ENCODE assay signal across 1 cellular context in genomic region chr12:55719371-55719770, GRCh38.
A peak's percentile ranks its signal among the peaks of the same experiment; 100 is the strongest.
TF ChIP-seq lines count a peak whose summit lies in the region.

No MANE protein-coding gene starts in this region.

TF ChIP-seq in HepG2, 621 proteins besides CTCF, POLR2A, EP300 and RAD21:
- 0 out of 2 replicates have a peak, but pooled peaks have one; percentile 23 for TF ChIP-seq ZFP91 (CRISPR knock-in tag; IDR thresholded peaks at IDR 0.05; ENCODE audit: borderline replicate concordance)
- no peak for TF ChIP-seq NR2C2 (CRISPR knock-in tag; IDR thresholded peaks at IDR 0.05; ENCODE audit: borderline replicate concordance)
- TF ChIP-seq FOXO4 (CRISPR knock-in tag; conservative IDR thresholded peaks at IDR 0.05), result no peak
